9 cellular contexts compared by ENCODE assay signal in the genomic region with DNA sequence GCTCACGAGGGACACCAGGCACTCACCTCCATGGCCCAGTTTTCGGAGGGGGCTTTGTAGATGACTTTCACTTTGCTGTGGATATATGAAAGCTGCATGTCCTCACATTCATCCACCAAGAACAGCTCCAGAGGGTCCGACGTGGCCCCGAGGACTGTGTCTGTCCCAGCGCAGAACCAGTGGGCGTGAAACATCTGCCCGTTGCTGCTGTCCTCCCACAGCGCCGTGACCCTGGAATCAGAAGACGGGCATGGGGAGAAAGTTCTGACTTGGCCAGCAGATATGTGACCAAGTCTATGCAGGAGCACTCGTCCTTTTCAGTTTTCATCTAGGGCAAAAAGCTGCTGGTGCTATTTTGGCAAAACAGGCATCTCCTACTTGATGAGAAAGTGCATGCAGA. TPM values are rescaled to one million over a fixed set of nuclear protein-coding genes. Genes with fewer than 3 reads are reported as not detected.
"Had no signal": no experiment of that assay in that cellular context is flagged by ENCODE, and none has a peak within 500 bp of the region (broad histone marks: within the 10 kb centered on the region; RNA-seq: fewer than 3 reads in every experiment).

No MANE protein-coding gene starts in this region.

- DNase-seq: GM23248, GOT3, H9, HCEC 1CT, HFFc6, IMR-90, KG1 had no signal

- H2AFZ ChIP-seq: GM23248 had no signal

- H3K9ac ChIP-seq: GM23248 had no signal

- H3K27ac Mint-ChIP-seq: H9, HFFc6 had no signal

- H3K27ac ChIP-seq: GM23248, HL-60 had no signal

- H3K4me3 Mint-ChIP-seq: H9, HFFc6 had no signal

- H3K9me3 Mint-ChIP-seq: H9, HFFc6 had no signal

- H3K4me3 ChIP-seq: GM23248, K562 had no signal

- ATAC-seq: K562 had no signal

- H3K4me1 Mint-ChIP-seq: H9 had no signal

RNA-seq across cellular contexts. Expression of a gene that starts 46.9 kb away (rescaled TPM):
- total RNA-seq: IMR-90 had no signal
